ENCODE assay signal across 8 cellular contexts in genomic region chr19:45468159-45468651, GRCh38. TPM values are rescaled to one million over a fixed set of nuclear protein-coding genes. Genes with fewer than 3 reads are reported as not detected.
DNase-seq lines count a peak whose midpoint lies in the region; ATAC-seq and TF ChIP-seq lines count a peak whose summit lies in the region.

No MANE protein-coding gene starts in this region.

- no peaks in the 10 kb centered on the region for H3K4me1 ChIP-seq in ACC112 (ENCODE audit: control insufficient read depth, insufficient read depth, low read length, unreplicated experiment)

- POLR2A ChIA-PET in activated CD4-positive, alpha-beta T cell treated with anti-CD3 and anti-CD28 coated beads, Interleukin-2, amount 10 ng/mL, durations not matched to agents 7 days and 5 days (lab: Charles Lee) = no interaction called here

- no peaks in the 10 kb centered on the region for H3K36me3 ChIP-seq in ACC112 (ENCODE audit: insufficient read depth, low read length)

- peaks cover 27% of the 10 kb centered on the region for H3K27me3 Mint-ChIP-seq in activated CD4-positive, alpha-beta T cell treated with anti-CD3 and anti-CD28 coated beads, Interleukin-2, amount 10 ng/mL, durations not matched to agents 7 days and 5 days
- H3K27me3 Mint-ChIP-seq in osteocyte (ENCODE audit: unreplicated experiment) = no peaks in the 10 kb centered on the region

- H3K27me3 ChIP-seq in ACC112 (ENCODE audit: insufficient read depth, low read length) = no peaks in the 10 kb centered on the region

- no peaks in the 10 kb centered on the region for H3K36me3 Mint-ChIP-seq in activated CD4-positive, alpha-beta T cell treated with anti-CD3 and anti-CD28 coated beads, Interleukin-2, amount 10 ng/mL, durations not matched to agents 7 days and 5 days (ENCODE audit: low read depth)
- peaks cover 16% of the 10 kb centered on the region for H3K36me3 Mint-ChIP-seq in osteocyte (ENCODE audit: unreplicated experiment)

- peak overlapping the region; percentile 89 for H3K4me3 Mint-ChIP-seq in activated CD4-positive, alpha-beta T cell treated with anti-CD3 and anti-CD28 coated beads, Interleukin-2, amount 10 ng/mL, durations not matched to agents 7 days and 5 days
- peak overlapping the region; percentile 92 for H3K4me3 Mint-ChIP-seq in osteocyte (ENCODE audit: unreplicated experiment)

- TF ChIP-seq CTCF in HFF-Myc (IDR thresholded peaks at IDR 0.05; ENCODE audit: low read depth, low read length, missing control alignments) (no peak), osteocyte (IDR thresholded peaks at IDR 0.05) (peak; percentile 16)

- H3K9me3 Mint-ChIP-seq in activated CD4-positive, alpha-beta T cell treated with anti-CD3 and anti-CD28 coated beads, Interleukin-2, amount 10 ng/mL, durations not matched to agents 7 days and 5 days = no peaks in the 10 kb centered on the region
- H3K9me3 Mint-ChIP-seq in osteocyte (ENCODE audit: unreplicated experiment) = no peaks in the 10 kb centered on the region

- H3K27ac ChIP-seq in ACC112 (ENCODE audit: low read depth, low read length) (peak overlapping the region; percentile 91), epithelial cell of prostate (peak overlapping the region; percentile 72)

- DNase-seq in HFF-Myc (ENCODE audit: extremely low read depth, low read depth) (no peak), epithelial cell of prostate (ENCODE audit: low read depth, low spot score) (no peak), osteocyte (ENCODE audit: extremely low spot score, unreplicated experiment) (no peak), NCI-H2029 (lab: John Stamatoyannopoulos, UW) (no peak), medulla oblongata (ENCODE audit: extremely low spot score) (no peak)
- DNase-seq in activated CD4-positive, alpha-beta T cell treated with anti-CD3 and anti-CD28 coated beads, Interleukin-2, amount 10 ng/mL, durations not matched to agents 7 days and 5 days = peak; percentile 65

- peak overlapping the region; percentile 95 for H3K27ac Mint-ChIP-seq in activated CD4-positive, alpha-beta T cell treated with anti-CD3 and anti-CD28 coated beads, Interleukin-2, amount 10 ng/mL, durations not matched to agents 7 days and 5 days
- peak overlapping the region; percentile 98 for H3K27ac Mint-ChIP-seq in osteocyte (ENCODE audit: unreplicated experiment)

- no peak overlapping the region for H2AFZ ChIP-seq in ACC112 (ENCODE audit: low read length, unreplicated experiment)

- H3K4me1 Mint-ChIP-seq in activated CD4-positive, alpha-beta T cell treated with anti-CD3 and anti-CD28 coated beads, Interleukin-2, amount 10 ng/mL, durations not matched to agents 7 days and 5 days = peaks cover 35% of the 10 kb centered on the region
- peaks cover 23% of the 10 kb centered on the region for H3K4me1 Mint-ChIP-seq in osteocyte (ENCODE audit: unreplicated experiment)

- H3K4me3 ChIP-seq in ACC112 (ENCODE audit: low read depth, low read length) = peak overlapping the region; percentile 79
- H3K4me3 ChIP-seq in HFF-Myc (replicated peaks; ENCODE audit: low read depth, low read length) = peak overlapping the region; percentile 71

- no peak for ATAC-seq in GM19328 (IDR thresholded peaks at IDR 0.05; ENCODE audit: unreplicated experiment)

- CTCF ChIA-PET in activated CD4-positive, alpha-beta T cell treated with anti-CD3 and anti-CD28 coated beads, Interleukin-2, amount 10 ng/mL, durations not matched to agents 7 days and 5 days (lab: Charles Lee) = interaction anchor here (0.6 to 16.9 kb wide), 10 partner anchors 10 to 1318 kb away, joined by 3 to 310 read pairs (median 4); no protein-coding TSS in a partner anchor

- H3K79me2 ChIP-seq in ACC112 (ENCODE audit: control insufficient read depth, insufficient read depth, low read length, unreplicated experiment) = no peaks in the 10 kb centered on the region

RNA-seq across cellular contexts. Expression of gene FOSB, which starts 0.4 kb away (rescaled TPM):
- total RNA-seq in activated CD4-positive, alpha-beta T cell treated with anti-CD3 and anti-CD28 coated beads, Interleukin-2, amount 10 ng/mL, durations not matched to agents 7 days and 5 days = 10 to 100 TPM; 36.0 to 43.9 TPM
- total RNA-seq in osteocyte = 93.8 and 176 TPM in 2 replicates

RNA-seq across cellular contexts. Expression of gene RTN2, which starts 28.6 kb away (rescaled TPM):
- 1 to 10 TPM; 1.8 to 2.0 TPM for total RNA-seq in activated CD4-positive, alpha-beta T cell treated with anti-CD3 and anti-CD28 coated beads, Interleukin-2, amount 10 ng/mL, durations not matched to agents 7 days and 5 days
- 15.6 and 15.8 TPM in 2 replicates for total RNA-seq in osteocyte

RNA-seq across cellular contexts. Expression of gene PPM1N, which starts 30.0 kb away (rescaled TPM):
- total RNA-seq in activated CD4-positive, alpha-beta T cell treated with anti-CD3 and anti-CD28 coated beads, Interleukin-2, amount 10 ng/mL, durations not matched to agents 7 days and 5 days = 1 to 10 TPM in 1 of 2 experiments, under 1 TPM in 1; 0.82 to 1.1 TPM
- 0.29 and 0.62 TPM in 2 replicates for total RNA-seq in osteocyte

RNA-seq across cellular contexts. Expression of gene VASP, which starts 39.1 kb away (rescaled TPM):
- total RNA-seq in activated CD4-positive, alpha-beta T cell treated with anti-CD3 and anti-CD28 coated beads, Interleukin-2, amount 10 ng/mL, durations not matched to agents 7 days and 5 days = 100 to 1,000 TPM; 143 to 157 TPM
- total RNA-seq in osteocyte = 61.9 and 68.9 TPM in 2 replicates

RNA-seq across cellular contexts. Expression of gene ERCC1, which starts 44.5 kb away (rescaled TPM):
- total RNA-seq in activated CD4-positive, alpha-beta T cell treated with anti-CD3 and anti-CD28 coated beads, Interleukin-2, amount 10 ng/mL, durations not matched to agents 7 days and 5 days = 10 to 100 TPM; 59.9 to 66.1 TPM
- total RNA-seq in osteocyte = 96.7 and 117 TPM in 2 replicates
